Comparison of ENCODE assay signal across 15 cellular contexts in genomic region chr10:110215751-110216150, GRCh38. TPM values are rescaled to one million over a fixed set of nuclear protein-coding genes. Genes with fewer than 3 reads are reported as not detected.
A peak's percentile ranks its signal among the peaks of the same experiment; 100 is the strongest.
DNase-seq lines count a peak whose midpoint lies in the region; ATAC-seq and TF ChIP-seq lines count a peak whose summit lies in the region.
"Had no signal": no experiment of that assay in that cellular context is flagged by ENCODE, and none has a peak within 500 bp of the region (broad histone marks: within the 10 kb centered on the region; RNA-seq: fewer than 3 reads in every experiment).

No MANE protein-coding gene starts in this region.

- CTCF ChIA-PET in HEK293 (lab: Yijun Ruan, JAX), result no interaction called here

- TF ChIP-seq CTCF in HEK293 (tag by site-specific recombination; IDR thresholded peaks at IDR 0.05) (no peak), gastrocnemius medialis (IDR thresholded peaks at IDR 0.05 in 4 of 5, conservative IDR thresholded peaks at IDR 0.05 in 1 of 5) (no peak)

- no peak for ATAC-seq in gastrocnemius medialis
- ATAC-seq in GM18909 (IDR thresholded peaks at IDR 0.05; ENCODE audit: poor library complexity, unreplicated experiment), result no peak
- ATAC-seq: left lung had no signal

- DNase-seq in NOMO-1 (lab: John Stamatoyannopoulos, UW; ENCODE audit: unreplicated experiment in 2 of 2), result peak; percentile 73 to 89
- no peak for DNase-seq in gastrocnemius medialis
- DNase-seq in T1000 (lab: John Stamatoyannopoulos, UW), result no peak
- no peak for DNase-seq in COLO829 (ENCODE audit: low spot score)
- DNase-seq in CD1c-positive myeloid dendritic cell (ENCODE audit: extremely low spot score), result no peak
- DNase-seq: activated CD4-positive, alpha-beta T cell treated with anti-CD3 and anti-CD28 coated beads for 1 hour; activated naive CD8-positive, alpha-beta T cell treated with anti-CD3 and anti-CD28 coated beads, Interleukin-2, amount 10 ng/mL, durations not matched to agents 7 days and 5 days; Caco-2; cerebellar nuclear complex; left lung; stimulated activated CD4-positive, alpha-beta T cell treated with anti-CD3 and anti-CD28 coated beads, Interleukin-4, amount 100 ng/mL, for 1 hour; SW 1271 had no signal

- H3K9me3 ChIP-seq in HEK293 (ENCODE audit: control insufficient read depth, insufficient read depth, low read depth, low read length), result no peaks in the 10 kb centered on the region
- no peaks in the 10 kb centered on the region for H3K9me3 ChIP-seq in gastrocnemius medialis
- H3K9me3 ChIP-seq: Caco-2, left lung had no signal

- no peak for TF ChIP-seq POLR2A in gastrocnemius medialis (IDR thresholded peaks at IDR 0.05)

- H3K27me3 ChIP-seq in gastrocnemius medialis, result no peaks in the 10 kb centered on the region
- H3K27me3 ChIP-seq: left lung had no signal

- H3K4me1 ChIP-seq in HEK293 (ENCODE audit: control insufficient read depth, insufficient read depth, low read length) (peaks cover 22% of the 10 kb centered on the region), gastrocnemius medialis (peaks cover 6 to 26% of the 10 kb centered on the region in 2 donors)
- H3K4me1 ChIP-seq: Caco-2 had no signal

- H3K4me3 ChIP-seq in HEK293 (ENCODE audit: low read depth, low read length) (no peak overlapping the region), gastrocnemius medialis (no peak overlapping the region)
- H3K4me3 ChIP-seq: left lung had no signal

- in situ Hi-C loops in gastrocnemius medialis (cut with MboI; ENCODE audit: low sequenced_read_pairs in 4 of 4), result loop anchor here in 1 of 4 donors (10.0 kb wide), 2 partner anchors 69 to 81 kb away; no protein-coding TSS in a partner anchor

- POLR2A ChIA-PET in HEK293 (lab: Yijun Ruan, JAX), result no interaction called here

- H3K27ac ChIP-seq in HEK293 (ENCODE audit: extremely low read depth, low read depth, low read length) (no peak overlapping the region; the same call in 1 of the 2 replicates), cingulate gyrus (ENCODE audit: low read depth, low read length) (peak overlapping the region; percentile 48), gastrocnemius medialis (peak overlapping the region in 3 of 4 donors; percentile 31 to 71 (median 47))

- H3K36me3 ChIP-seq in HEK293 (ENCODE audit: control insufficient read depth in 2 of 2, insufficient read depth in 1 of 2, low read length in 2 of 2) (no peaks in the 10 kb centered on the region), gastrocnemius medialis (no peaks in the 10 kb centered on the region)
- H3K36me3 ChIP-seq: left lung had no signal

- intact Hi-C loops in gastrocnemius medialis (cut with DNase I; ENCODE audit: low total_unique reads), result no loop called here

TF ChIP-seq in HEK293, 187 proteins besides CTCF, POLR2A, EP300 and RAD21:
- peak; percentile 18; the same call in 1 of the 2 replicates for TF ChIP-seq ZNF398 (tag by site-specific recombination; IDR thresholded peaks at IDR 0.05)
- TF ChIP-seq OSR2 (tag by site-specific recombination; IDR thresholded peaks at IDR 0.05), result peak; percentile 58; the same call in 1 of the 2 replicates
- TF ChIP-seq BCL11B (tag by site-specific recombination; IDR thresholded peaks at IDR 0.05; ENCODE audit: low read depth), result no peak
- TF ChIP-seq KLF16 (tag by site-specific recombination; IDR thresholded peaks at IDR 0.05), result no peak
- 0 out of 2 replicates have a peak, but pooled peaks have one; percentile 21 for TF ChIP-seq ZBTB21 (tag by site-specific recombination; IDR thresholded peaks at IDR 0.05)
- 0 out of 2 replicates have a peak, but pooled peaks have one; percentile 16 for TF ChIP-seq ZEB2 (tag by site-specific recombination; IDR thresholded peaks at IDR 0.05)
- TF ChIP-seq ZNF121 (tag by site-specific recombination; IDR thresholded peaks at IDR 0.05), result no peak
- TF ChIP-seq ZFP3 (tag by site-specific recombination; IDR thresholded peaks at IDR 0.05; ENCODE audit: low read depth), result no peak
- 0 out of 2 replicates have a peak, but pooled peaks have one; percentile 8 for TF ChIP-seq IKZF3 (tag by site-specific recombination; IDR thresholded peaks at IDR 0.05)
- 0 out of 2 replicates have a peak, but pooled peaks have one; percentile 6 for TF ChIP-seq ZBTB17 (tag by site-specific recombination; IDR thresholded peaks at IDR 0.05)
- TF ChIP-seq MYNN (tag by site-specific recombination; IDR thresholded peaks at IDR 0.05; ENCODE audit: borderline replicate concordance), result no peak
- TF ChIP-seq ZNF341 (tag by site-specific recombination; IDR thresholded peaks at IDR 0.05; ENCODE audit: low read depth), result peak; percentile 42; the same call in 1 of the 2 replicates
- TF ChIP-seq SP7 (tag by site-specific recombination; IDR thresholded peaks at IDR 0.05), result peak; percentile 41; the same call in 1 of the 2 replicates
- TF ChIP-seq ZNF404 (tag by site-specific recombination; IDR thresholded peaks at IDR 0.05), result no peak
- TF ChIP-seq ZNF629 (tag by site-specific recombination; IDR thresholded peaks at IDR 0.05), result peak; percentile 64
- TF ChIP-seq, protein P1, sequence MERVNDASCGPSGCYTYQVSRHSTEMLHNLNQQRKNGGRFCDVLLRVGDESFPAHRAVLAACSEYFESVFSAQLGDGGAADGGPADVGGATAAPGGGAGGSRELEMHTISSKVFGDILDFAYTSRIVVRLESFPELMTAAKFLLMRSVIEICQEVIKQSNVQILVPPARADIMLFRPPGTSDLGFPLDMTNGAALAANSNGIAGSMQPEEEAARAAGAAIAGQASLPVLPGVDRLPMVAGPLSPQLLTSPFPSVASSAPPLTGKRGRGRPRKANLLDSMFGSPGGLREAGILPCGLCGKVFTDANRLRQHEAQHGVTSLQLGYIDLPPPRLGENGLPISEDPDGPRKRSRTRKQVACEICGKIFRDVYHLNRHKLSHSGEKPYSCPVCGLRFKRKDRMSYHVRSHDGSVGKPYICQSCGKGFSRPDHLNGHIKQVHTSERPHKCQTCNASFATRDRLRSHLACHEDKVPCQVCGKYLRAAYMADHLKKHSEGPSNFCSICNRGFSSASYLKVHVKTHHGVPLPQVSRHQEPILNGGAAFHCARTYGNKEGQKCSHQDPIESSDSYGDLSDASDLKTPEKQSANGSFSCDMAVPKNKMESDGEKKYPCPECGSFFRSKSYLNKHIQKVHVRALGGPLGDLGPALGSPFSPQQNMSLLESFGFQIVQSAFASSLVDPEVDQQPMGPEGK (tag by site-specific recombination; IDR thresholded peaks at IDR 0.05), result peak; percentile 9; the same call in 1 of the 2 replicates
- no peak for TF ChIP-seq ZNF530 (tag by site-specific recombination; IDR thresholded peaks at IDR 0.05; ENCODE audit: low read depth)
- no peak for TF ChIP-seq ZXDB (tag by site-specific recombination; IDR thresholded peaks at IDR 0.05)
- TF ChIP-seq ZNF302 (tag by site-specific recombination; IDR thresholded peaks at IDR 0.05; ENCODE audit: low read depth), result no peak
- no peak for TF ChIP-seq ZFP37 (tag by site-specific recombination; IDR thresholded peaks at IDR 0.05)
- peak; percentile 59 for TF ChIP-seq ZNF366 (tag by site-specific recombination; conservative IDR thresholded peaks at IDR 0.05)
- peak; percentile 39 for TF ChIP-seq SP3 (tag by site-specific recombination; IDR thresholded peaks at IDR 0.05)
- no peak for TF ChIP-seq ZNF324 (tag by site-specific recombination; IDR thresholded peaks at IDR 0.05)
- TF ChIP-seq, protein P2, sequence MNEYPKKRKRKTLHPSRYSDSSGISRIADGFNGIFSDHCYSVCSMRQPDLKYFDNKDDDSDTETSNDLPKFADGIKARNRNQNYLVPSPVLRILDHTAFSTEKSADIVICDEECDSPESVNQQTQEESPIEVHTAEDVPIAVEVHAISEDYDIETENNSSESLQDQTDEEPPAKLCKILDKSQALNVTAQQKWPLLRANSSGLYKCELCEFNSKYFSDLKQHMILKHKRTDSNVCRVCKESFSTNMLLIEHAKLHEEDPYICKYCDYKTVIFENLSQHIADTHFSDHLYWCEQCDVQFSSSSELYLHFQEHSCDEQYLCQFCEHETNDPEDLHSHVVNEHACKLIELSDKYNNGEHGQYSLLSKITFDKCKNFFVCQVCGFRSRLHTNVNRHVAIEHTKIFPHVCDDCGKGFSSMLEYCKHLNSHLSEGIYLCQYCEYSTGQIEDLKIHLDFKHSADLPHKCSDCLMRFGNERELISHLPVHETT (tag by site-specific recombination; IDR thresholded peaks at IDR 0.05), result no peak
- no peak for TF ChIP-seq GLIS2 (tag by site-specific recombination; IDR thresholded peaks at IDR 0.05)

RNA-seq across cellular contexts. Expression of gene MXI1, which starts 8.3 kb away (rescaled TPM):
- total RNA-seq in gastrocnemius medialis, result 10 to 100 TPM; 35.9 to 67.8 (median 53.9) TPM

Comparison
In these comparisons a context has a peak if more than half of its experiments do, and no peak if none do; other contexts are left out.
1. DNase-seq: peak in NOMO-1 (2 of 2); none in gastrocnemius medialis (0 of 2), T1000 (single experiment), COLO829 (single experiment) and CD1c-positive myeloid dendritic cell (single experiment).